In genomic region chr22:36409911-36410756, GRCh38 we compare ENCODE assay signal across 8 cellular contexts. TPM values are rescaled to one million over a fixed set of nuclear protein-coding genes. Genes with fewer than 3 reads are reported as not detected.
DNase-seq lines count a peak whose midpoint lies in the region; ATAC-seq and TF ChIP-seq lines count a peak whose summit lies in the region.

No MANE protein-coding gene starts in this region.

- peak overlapping the region; percentile 64 for H3K9ac ChIP-seq in neuronal stem cell (ENCODE audit: low read depth, low read length, poor library complexity)

- no peak overlapping the region for H2BK15ac ChIP-seq in neuronal stem cell (ENCODE audit: low read length)

- peaks cover 0 to 4% of the 10 kb centered on the region in 2 donors for H3K36me3 ChIP-seq in gastroesophageal sphincter
- no peaks in the 10 kb centered on the region for H3K36me3 ChIP-seq in neuronal stem cell (replicated peaks in 1 of 2; ENCODE audit: control insufficient read depth in 2 of 2, insufficient read depth in 2 of 2, low read length in 2 of 2)
- H3K36me3 ChIP-seq in thymus (ENCODE audit: control insufficient read depth, insufficient read depth): no peaks in the 10 kb centered on the region

- H3K9me3 ChIP-seq in gastroesophageal sphincter: no peaks in the 10 kb centered on the region
- no peaks in the 10 kb centered on the region for H3K9me3 ChIP-seq in neuronal stem cell (replicated peaks in 1 of 2; ENCODE audit: control insufficient read depth in 2 of 2, insufficient read depth in 1 of 2, low read depth in 1 of 2, low read length in 2 of 2)
- no peaks in the 10 kb centered on the region for H3K9me3 ChIP-seq in thymus (ENCODE audit: control insufficient read depth)

- no peak overlapping the region for H3K14ac ChIP-seq in neuronal stem cell (ENCODE audit: low read length)

- no peak overlapping the region for H4K91ac ChIP-seq in neuronal stem cell (ENCODE audit: low read depth, low read length, poor library complexity)

- peak overlapping the region in 3 of 4 donors; percentile 25 to 51 (median 33) for H3K27ac ChIP-seq in gastroesophageal sphincter
- peak overlapping the region; percentile 74 for H3K27ac ChIP-seq in neuronal stem cell (replicated peaks; ENCODE audit: low read length)
- peak overlapping the region; percentile 88 for H3K27ac ChIP-seq in thymus (ENCODE audit: low read depth)

- no peak for TF ChIP-seq EP300 in gastroesophageal sphincter (IDR thresholded peaks at IDR 0.05)

- no peak overlapping the region for H4K8ac ChIP-seq in neuronal stem cell (ENCODE audit: low read depth, low read length)

- TF ChIP-seq POLR2A in GM19099 (IDR thresholded peaks at IDR 0.05; ENCODE audit: extremely low read depth, insufficient read length, low read depth): peak; percentile 53
- TF ChIP-seq POLR2A in gastroesophageal sphincter (IDR thresholded peaks at IDR 0.05): no peak

- H3K23ac ChIP-seq in neuronal stem cell (ENCODE audit: low read depth, low read length, poor library complexity): peak overlapping the region; percentile 83

- peak overlapping the region; percentile 97 for H3K18ac ChIP-seq in neuronal stem cell (ENCODE audit: low read length)

- H2BK5ac ChIP-seq in neuronal stem cell (ENCODE audit: low read length): no peak overlapping the region

- H3K4me1 ChIP-seq in gastroesophageal sphincter (peaks cover 0 to 9% (median 0%) of the 10 kb centered on the region in 3 donors), neuronal stem cell (ENCODE audit: control insufficient read depth in 2 of 2, insufficient read depth in 1 of 2, low read depth in 1 of 2, low read length in 2 of 2) (peaks cover 2 to 4% of the 10 kb centered on the region in 2 donors), thymus (ENCODE audit: control insufficient read depth, insufficient read depth, low read length) (peaks cover 36% of the 10 kb centered on the region)

- TF ChIP-seq CTCF in gastroesophageal sphincter (IDR thresholded peaks at IDR 0.05): no peak

- H2BK12ac ChIP-seq in neuronal stem cell (ENCODE audit: low read length): no peak overlapping the region

- ATAC-seq in gastroesophageal sphincter: peak; percentile 52
- ATAC-seq in GM21381 (IDR thresholded peaks at IDR 0.05; ENCODE audit: unreplicated experiment): no peak

- no peak overlapping the region for H3K4ac ChIP-seq in neuronal stem cell (ENCODE audit: low read length)

- no peaks in the 10 kb centered on the region for H3K79me1 ChIP-seq in neuronal stem cell (ENCODE audit: low read depth, low read length)

- H2AFZ ChIP-seq in neuronal stem cell (ENCODE audit: low read length): peak overlapping the region; percentile 89

- peak overlapping the region; percentile 98 for H3K4me2 ChIP-seq in neuronal stem cell (ENCODE audit: insufficient read depth, low read length, poor library complexity, severe bottlenecking)

- DNase-seq in NCI-H510A (lab: John Stamatoyannopoulos, UW) (peak; percentile 98), neuronal stem cell (ENCODE audit: low spot score) (peak; percentile 89), HK-2 (ENCODE audit: unreplicated experiment) (no peak)
- peak; percentile 55 for DNase-seq in activated T-helper 9 cell treated with anti-CD3 and anti-CD28 coated beads, Interleukin-2, amount 50 U/mL, for 16 hours (ENCODE audit: low read depth)

- H2BK120ac ChIP-seq in neuronal stem cell (ENCODE audit: low read depth, low read length): no peak overlapping the region

- H2AK5ac ChIP-seq in neuronal stem cell (ENCODE audit: low read depth, low read length): no peak overlapping the region

- H3K4me3 ChIP-seq in gastroesophageal sphincter (peak overlapping the region in 1 of 2 donors; percentile 30), neuronal stem cell (ENCODE audit: low read length in 2 of 2) (peak overlapping the region; percentile 36 to 79), thymus (ENCODE audit: low read length) (peak overlapping the region; percentile 38)

- H3K27me3 ChIP-seq in gastroesophageal sphincter (no peaks in the 10 kb centered on the region), neuronal stem cell (ENCODE audit: control insufficient read depth in 3 of 3, insufficient read depth in 3 of 3, low read depth in 1 of 3, low read length in 3 of 3) (no peaks in the 10 kb centered on the region), thymus (ENCODE audit: control insufficient read depth, insufficient read depth) (no peaks in the 10 kb centered on the region)

- 32 to 66% methylated on average over 3 to 7 of the region's 56 CpGs for WGBS in gastroesophageal sphincter (ENCODE audit: low coverage in 1 of 2), 2 donors
- no CpG with 5 or more reads among the region's 56 CpGs for WGBS in neuronal stem cell (ENCODE audit: extremely low coverage in 2 of 2, insufficient read length in 2 of 2, insufficient replicate concordance in 1 of 2), 2 donors
- 43% methylated on average over 56 of the region's 56 CpGs for WGBS in thymus

RNA-seq across cellular contexts. Expression of gene MYH9, which starts 22.4 kb away (rescaled TPM):
- total RNA-seq in gastroesophageal sphincter: 100 to 1,000 TPM; 304 to 366 (median 322) TPM
- 60.4 TPM for polyA plus RNA-seq in neuronal stem cell (2013, experiment 1 of 2)
- 59.3 TPM for polyA plus RNA-seq in neuronal stem cell (2013, experiment 2 of 2)
- polyA plus RNA-seq in thymus: 155 TPM

Comparison
In these comparisons a context has a peak if more than half of its experiments do, and no peak if none do; other contexts are left out.
1. H3K27ac ChIP-seq: peak in every context shown above with its lines; median percentile 88 in thymus; 74 in neuronal stem cell; 33 in gastroesophageal sphincter.